20 cellular contexts compared by ENCODE assay signal in genomic region chr7:144632724-144633123, GRCh38.
DNase-seq lines count a peak whose midpoint lies in the region; ATAC-seq and TF ChIP-seq lines count a peak whose summit lies in the region.
"Had no signal": no experiment of that assay in that cellular context is flagged by ENCODE, and none has a peak within 500 bp of the region (broad histone marks: within the 10 kb centered on the region; RNA-seq: fewer than 3 reads in every experiment).

No MANE protein-coding gene starts in this region.

- no peaks in the 10 kb centered on the region for H3K36me3 ChIP-seq in endocrine pancreas (ENCODE audit: control insufficient read depth, insufficient read depth, low read length)
- H3K36me3 ChIP-seq: BE2C; BLaER1 treated with 17β-estradiol and CSF1 and Interleukin-3, amounts not matched to agents 10 nM and 100 nM had no signal

- no peaks in the 10 kb centered on the region for H3K9me3 ChIP-seq in endocrine pancreas (ENCODE audit: control insufficient read depth, low read length)
- H3K9me3 ChIP-seq: A549, BE2C had no signal

- H3K9ac ChIP-seq in endocrine pancreas (ENCODE audit: control insufficient read depth, insufficient read depth, low read length) = no peak overlapping the region
- H3K9ac ChIP-seq: BLaER1 treated with 17β-estradiol and CSF1 and Interleukin-3, amounts not matched to agents 10 nM and 100 nM; GM23248 had no signal

- peak; percentile 69 for DNase-seq in DMS53 (lab: John Stamatoyannopoulos, UW)
- DNase-seq in DMS53 treated with DMSO at 0.1 percent for 48 hours (lab: John Stamatoyannopoulos, UW; ENCODE audit: unreplicated experiment) = no peak
- DNase-seq in LNCaP clone FGC (ENCODE audit: low read depth) = peak; percentile 42
- DNase-seq in germinal center (ENCODE audit: low spot score) = no peak
- DNase-seq: 8988T; ACHN; AML-193; BE2C; Caco-2; CD4-positive, CD25-positive, alpha-beta regulatory T cell; CD8-positive, alpha-beta T cell; DMS153; DMS79 treated with DMSO at 0.1 percent for 48 hours; GM23248; H9 had no signal

- ATAC-seq in GM21825 (IDR thresholded peaks at IDR 0.05; ENCODE audit: unreplicated experiment) = no peak
- ATAC-seq: A549; CD8-positive, alpha-beta T cell; HCT116 had no signal

- no peak for TF ChIP-seq CTCF in LNCaP clone FGC (IDR thresholded peaks at IDR 0.05; ENCODE audit: control insufficient read depth, extremely low read depth, insufficient read depth)

- H3K27me3 ChIP-seq in endocrine pancreas (ENCODE audit: control insufficient read depth, insufficient read depth, low read length) = no peaks in the 10 kb centered on the region
- H3K27me3 ChIP-seq: BE2C; BLaER1 treated with 17β-estradiol and CSF1 and Interleukin-3, amounts not matched to agents 10 nM and 100 nM had no signal

- H3K4me1 ChIP-seq in endocrine pancreas (ENCODE audit: control insufficient read depth, insufficient read depth, low read length) = peaks cover 16% of the 10 kb centered on the region
- H3K4me1 ChIP-seq: A549; BE2C; BLaER1 treated with 17β-estradiol and CSF1 and Interleukin-3, amounts not matched to agents 10 nM and 100 nM; Caco-2 had no signal

- no peak overlapping the region for H3K4me3 ChIP-seq in LNCaP clone FGC (ENCODE audit: low read depth, low read length)
- peak overlapping the region; percentile 44 for H3K4me3 ChIP-seq in endocrine pancreas (ENCODE audit: control insufficient read depth, insufficient read depth, low read length)
- H3K4me3 ChIP-seq: A549; BLaER1 treated with 17β-estradiol and CSF1 and Interleukin-3, amounts not matched to agents 10 nM and 100 nM; GM23248 had no signal

Comparison
In these comparisons a context has a peak if more than half of its experiments do, and no peak if none do; other contexts are left out.
1. DNase-seq: peak in DMS53 (single experiment) and LNCaP clone FGC (single experiment); none in DMS53 treated with DMSO at 0.1 percent for 48 hours (single experiment) and germinal center (single experiment).